Comparison of ENCODE assay signal across 17 cellular contexts in the genomic region with DNA sequence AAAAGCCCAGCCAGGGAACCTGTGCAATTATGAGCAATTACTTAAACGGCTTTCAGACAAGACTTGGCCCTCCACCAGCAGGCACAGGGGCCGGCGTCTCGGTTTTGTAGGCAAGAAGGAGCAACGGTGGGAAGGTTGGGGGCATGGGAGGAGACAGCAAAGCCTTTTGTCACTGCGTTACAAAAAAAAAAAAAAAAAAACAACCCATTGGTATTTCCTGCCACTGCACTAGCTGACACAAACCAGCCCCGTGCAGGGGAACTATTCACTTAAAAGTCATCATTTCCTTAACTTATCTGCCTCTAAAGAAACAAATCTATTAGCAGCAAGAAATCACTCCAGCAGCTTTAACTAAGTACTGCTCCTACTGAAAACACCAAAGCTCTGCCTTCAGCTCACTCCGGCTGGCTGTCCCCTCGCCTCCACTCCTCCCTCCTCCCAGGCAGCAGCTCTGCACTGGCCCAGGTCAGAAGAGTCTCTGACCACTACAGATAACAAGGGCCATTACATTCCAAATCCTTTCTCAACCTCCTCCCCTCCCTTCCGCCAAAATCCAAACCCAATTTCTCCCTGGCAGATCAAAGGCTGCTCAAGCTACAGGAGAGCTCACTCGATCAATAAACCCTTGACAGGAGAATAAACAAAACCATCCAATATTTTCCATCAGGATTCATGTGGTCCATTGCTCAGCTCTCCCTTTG.
A peak's percentile ranks its signal among the peaks of the same experiment; 100 is the strongest.
DNase-seq lines count a peak whose midpoint lies in the region; ATAC-seq and TF ChIP-seq lines count a peak whose summit lies in the region.
"Had no signal": no experiment of that assay in that cellular context is flagged by ENCODE, and none has a peak within 500 bp of the region (broad histone marks: within the 10 kb centered on the region; RNA-seq: fewer than 3 reads in every experiment).

No MANE protein-coding gene starts in this region.

- DNase-seq in Right ventricle myocardium inferior (ENCODE audit: missing footprints) (no peak), cardiac septum (ENCODE audit: low spot score) (no peak), left lobe of liver (ENCODE audit: low spot score) (no peak), aorta (no peak), RWPE1 (ENCODE audit: low spot score) (no peak), NOMO-1 (lab: John Stamatoyannopoulos, UW; ENCODE audit: unreplicated experiment in 2 of 2) (no peak), activated T-cell treated with anti-CD3 and anti-CD28 coated beads for 4 hours (no peak)
- DNase-seq: activated CD4-positive, CD25-positive, alpha-beta regulatory T cell; activated T-cell treated with anti-CD3 and anti-CD28 coated beads, Interleukin-2, amount 50 U/mL, for 24 hours; GM23248; midbrain; psoas muscle; SK-N-SH; stimulated activated CD4-positive, alpha-beta T cell treated with anti-CD3 and anti-CD28 coated beads, Interleukin-2, amount 100 ng/mL, for 48 hours had no signal

- peak overlapping the region; percentile 12 for H3K27ac ChIP-seq in ectodermal cell (ENCODE audit: insufficient read depth, low read depth, low read length, poor library complexity, severe bottlenecking)
- H3K27ac ChIP-seq in aorta (ENCODE audit: low read depth in 1 of 2, low read length in 2 of 2) = no peak overlapping the region
- no peak overlapping the region for H3K27ac ChIP-seq in RWPE1
- H3K27ac ChIP-seq: GM23248, psoas muscle had no signal

- H3K36me3 ChIP-seq in ectodermal cell (ENCODE audit: control insufficient read depth, insufficient read depth, low read length) = no peaks in the 10 kb centered on the region
- no peaks in the 10 kb centered on the region for H3K36me3 ChIP-seq in aorta (ENCODE audit: control insufficient read depth in 1 of 2, insufficient read depth in 2 of 2, low read length in 1 of 2)

- H3K4me3 ChIP-seq in ectodermal cell (ENCODE audit: insufficient read depth, low read depth, low read length) (no peak overlapping the region), aorta (ENCODE audit: low read length in 2 of 2) (no peak overlapping the region)
- H3K4me3 ChIP-seq: GM12878, GM23248, psoas muscle had no signal

- H3K9me3 ChIP-seq in ectodermal cell (ENCODE audit: control insufficient read depth, low read length) (no peaks in the 10 kb centered on the region), aorta (ENCODE audit: control insufficient read depth, low read length) (peaks cover 4% of the 10 kb centered on the region)
- H3K9me3 ChIP-seq: psoas muscle, SK-N-SH had no signal

- intact Hi-C loops in Right ventricle myocardium inferior (cut with DNase I) (no loop called here), cardiac septum (cut with DNase I) (no loop called here), aorta (cut with DNase I) (no loop called here)

- CTCF ChIA-PET in RWPE1 (lab: Yijun Ruan, JAX) = interaction anchor here (0.6 to 1.2 kb wide), 3 partner anchors 38 to 1465 kb away, joined by 4 to 5 read pairs (median 5); no protein-coding TSS in a partner anchor

- ATAC-seq in Right ventricle myocardium inferior = peak; percentile 72
- peak; percentile 34 for ATAC-seq in left lobe of liver
- ATAC-seq in aorta (ENCODE audit: low FRiP score) = peak; percentile 57
- ATAC-seq: GM12878; psoas muscle; stimulated activated effector memory CD8-positive, alpha-beta T cell treated with anti-CD3 and anti-CD28 coated beads, Interleukin-12 subunit alpha, Interleukin-12 subunit beta, amount 100 ng/mL, for 72 hours had no signal

- no peaks in the 10 kb centered on the region for H3K27me3 ChIP-seq in ectodermal cell (ENCODE audit: control insufficient read depth, insufficient read depth, low read length, poor library complexity, severe bottlenecking)
- H3K27me3 ChIP-seq in aorta (ENCODE audit: control insufficient read depth in 1 of 2, insufficient read depth in 2 of 2, low read length in 1 of 2) = no peaks in the 10 kb centered on the region

- no peak for TF ChIP-seq CTCF in RWPE1 (conservative IDR thresholded peaks at IDR 0.05; ENCODE audit: low read depth)

- POLR2A ChIA-PET in RWPE1 (lab: Yijun Ruan, JAX; ENCODE audit: low non-redundant PET) = no interaction called here

- 13 to 14% methylated on average over 11 of the region's 11 CpGs for WGBS in ectodermal cell, 2 experiments
- WGBS in aorta, 2 donors = 28 to 33% methylated on average over 10 to 11 of the region's 11 CpGs

- H3K4me1 ChIP-seq in ectodermal cell (ENCODE audit: control insufficient read depth, insufficient read depth, low read length) (peaks cover 31% of the 10 kb centered on the region), aorta (ENCODE audit: control insufficient read depth in 1 of 2, insufficient read depth in 2 of 2, low read length in 2 of 2) (no peaks in the 10 kb centered on the region)
- H3K4me1 ChIP-seq: psoas muscle had no signal
